ENCODE assay signal across 24 cellular contexts in genomic region chr2:238330391-238330790, GRCh38. TPM values are rescaled to one million over a fixed set of nuclear protein-coding genes. Genes with fewer than 3 reads are reported as not detected.
DNase-seq lines count a peak whose midpoint lies in the region; ATAC-seq and TF ChIP-seq lines count a peak whose summit lies in the region.
"Had no signal": no experiment of that assay in that cellular context is flagged by ENCODE, and none has a peak within 500 bp of the region (broad histone marks: within the 10 kb centered on the region; RNA-seq: fewer than 3 reads in every experiment).

No MANE protein-coding gene starts in this region.

- ATAC-seq in heart left ventricle (no peak), RWPE2 (ENCODE audit: low read depth) (no peak), GM21526 (IDR thresholded peaks at IDR 0.05; ENCODE audit: low FRiP score, unreplicated experiment) (no peak)
- ATAC-seq: GM12878 had no signal

- intact Hi-C loops in cardiac septum (cut with DNase I) (no loop called here), heart left ventricle (cut with DNase I) (no loop called here), prostate gland (cut with DNase I) (no loop called here)

- H3K4me1 ChIP-seq in heart left ventricle (no peaks in the 10 kb centered on the region), RWPE2 (ENCODE audit: insufficient read depth, poor library complexity, severe bottlenecking) (no peaks in the 10 kb centered on the region), prostate gland (replicated peaks) (no peaks in the 10 kb centered on the region)
- H3K4me1 ChIP-seq: BLaER1 had no signal

- H3K4me3 ChIP-seq in heart left ventricle: no peak overlapping the region
- H3K4me3 ChIP-seq in RWPE2 (ENCODE audit: severe bottlenecking): no peak overlapping the region
- H3K4me3 ChIP-seq in prostate gland: no peak overlapping the region
- H3K4me3 ChIP-seq: BLaER1, GM12878 had no signal

- no peak overlapping the region for H3K27ac ChIP-seq in heart left ventricle
- no peak overlapping the region for H3K27ac ChIP-seq in RWPE2 (ENCODE audit: poor library complexity, severe bottlenecking)
- no peak overlapping the region for H3K27ac ChIP-seq in prostate gland
- H3K27ac ChIP-seq: BLaER1 had no signal

- H3K36me3 ChIP-seq in heart left ventricle: peaks cover 0 to 71% (median 56%) of the 10 kb centered on the region in 9 donors
- H3K36me3 ChIP-seq in RWPE2 (ENCODE audit: low read depth): peaks cover 40% of the 10 kb centered on the region
- H3K36me3 ChIP-seq in prostate gland: no peaks in the 10 kb centered on the region
- H3K36me3 ChIP-seq: BE2C had no signal

- H3K9me3 ChIP-seq in heart left ventricle: peaks cover 0 to 4% (median 0%) of the 10 kb centered on the region in 12 donors
- H3K9me3 ChIP-seq in RWPE2 (ENCODE audit: severe bottlenecking): no peaks in the 10 kb centered on the region
- no peaks in the 10 kb centered on the region for H3K9me3 ChIP-seq in prostate gland

- 92 to 95% (median 92%) methylated on average over 5 to 9 of the region's 9 CpGs for WGBS in heart left ventricle, 4 donors
- WGBS in prostate gland: 93% methylated on average over 9 of the region's 9 CpGs

- TF ChIP-seq POLR2A in heart left ventricle (IDR thresholded peaks at IDR 0.05): no peak
- TF ChIP-seq POLR2A in prostate gland (IDR thresholded peaks at IDR 0.05): no peak

- H3K27me3 ChIP-seq in heart left ventricle (no peaks in the 10 kb centered on the region), RWPE2 (ENCODE audit: insufficient read depth, poor library complexity, severe bottlenecking) (no peaks in the 10 kb centered on the region), prostate gland (replicated peaks; ENCODE audit: insufficient read depth) (no peaks in the 10 kb centered on the region)
- H3K27me3 ChIP-seq: BE2C, BLaER1 had no signal

- DNase-seq in cardiac septum (ENCODE audit: low spot score): peak; percentile 44
- DNase-seq in heart left ventricle: no peak
- peak; percentile 34 for DNase-seq in RWPE2 (ENCODE audit: low spot score)
- peak; percentile 88 for DNase-seq in mesenteric fat pad (ENCODE audit: low spot score)
- DNase-seq in prostate gland (ENCODE audit: low spot score): no peak
- no peak for DNase-seq in NCI-H2196 (lab: John Stamatoyannopoulos, UW; ENCODE audit: unreplicated experiment)
- DNase-seq: 8988T; ACHN; BE2C; C1 segment of cervical spinal cord; CD4-positive, alpha-beta memory T cell; CD4-positive, CD25-positive, alpha-beta regulatory T cell; CD8-positive, alpha-beta memory T cell; COR-L47; DMS 273 treated with DMSO at 0.1 percent for 48 hours; DMS153; DMS53; DMS79; DND-41; EL; GDM1 had no signal

- TF ChIP-seq CTCF in heart left ventricle (IDR thresholded peaks at IDR 0.05): no peak
- no peak for TF ChIP-seq CTCF in RWPE2 (IDR thresholded peaks at IDR 0.05; ENCODE audit: poor library complexity, severe bottlenecking)
- no peak for TF ChIP-seq CTCF in prostate gland (IDR thresholded peaks at IDR 0.05)

RNA-seq across cellular contexts. Expression of gene TRAF3IP1, which starts 10.1 kb away (rescaled TPM):
- 16.3 TPM for total RNA-seq in cardiac septum
- 10 to 100 TPM in 7 of 9 donors, 1 to 10 TPM in 2; 3.8 to 20.3 (median 13.8) TPM for total RNA-seq in heart left ventricle
- polyA plus RNA-seq in heart left ventricle: 1 to 10 TPM; 6.3 to 7.8 TPM
- total RNA-seq in mesenteric fat pad: 24.5 TPM
- total RNA-seq in prostate gland: 10 to 100 TPM; 14.4 to 18.5 TPM

RNA-seq across cellular contexts. Expression of gene PER2, which starts 42.0 kb away (rescaled TPM):
- total RNA-seq in cardiac septum (13.0 TPM), heart left ventricle (10 to 100 TPM in 2 of 9 donors, 1 to 10 TPM in 7; 1.6 to 17.1 (median 5.4) TPM), mesenteric fat pad (9.9 TPM), prostate gland (10 to 100 TPM; 24.0 to 53.1 TPM)
- 1 to 10 TPM; 2.2 TPM for polyA plus RNA-seq in heart left ventricle

Comparison
In these comparisons a context has a peak if more than half of its experiments do, and no peak if none do; other contexts are left out.
1. DNase-seq: peak in cardiac septum (single experiment), RWPE2 (single experiment) and mesenteric fat pad (single experiment); none in heart left ventricle (0 of 5), prostate gland (single experiment) and NCI-H2196 (single experiment).